9 cellular contexts compared by ENCODE assay signal in the genomic region with DNA sequence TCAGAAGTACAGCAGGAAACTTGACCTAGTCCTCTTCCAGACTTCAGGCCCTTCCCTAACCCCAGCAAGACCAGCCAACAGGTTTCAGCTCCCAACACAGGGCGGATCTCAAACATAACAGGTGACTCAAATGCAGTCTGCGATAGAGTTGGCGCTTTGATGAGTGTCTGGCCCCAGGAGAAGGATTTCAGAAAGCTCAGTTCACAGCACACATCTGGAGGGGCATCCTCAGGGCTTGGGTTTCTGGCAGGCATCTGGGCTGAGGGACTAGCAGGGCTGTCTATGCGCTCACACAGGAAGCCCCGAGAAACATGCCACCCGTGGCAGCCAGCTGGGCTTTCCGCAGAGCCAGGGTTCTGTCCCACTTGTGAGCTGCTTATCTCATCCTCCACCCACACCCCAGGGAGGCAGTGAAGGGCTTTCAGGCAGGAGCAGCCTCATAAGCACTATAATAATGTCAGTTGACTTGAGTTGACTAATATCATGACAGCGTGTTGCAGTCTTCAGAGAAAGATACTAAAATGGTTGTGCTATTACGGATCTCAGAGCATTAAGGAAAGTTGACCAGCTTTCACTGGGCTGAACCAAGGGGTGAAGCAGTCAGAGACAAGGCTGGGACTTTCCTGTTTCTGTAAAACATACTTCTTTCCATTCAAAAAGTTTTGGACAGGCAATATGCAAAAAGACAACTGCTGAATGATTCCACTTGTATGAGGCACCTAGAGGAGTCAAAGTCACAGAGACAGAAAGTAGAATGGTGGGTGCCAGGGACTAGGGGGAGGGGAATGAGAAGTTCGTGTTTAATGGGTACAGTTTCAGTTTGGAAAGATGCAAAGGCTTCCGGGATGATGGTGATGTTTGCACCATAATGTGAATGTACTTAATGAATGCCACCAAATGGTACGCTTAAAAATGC.
DNase-seq lines count a peak whose midpoint lies in the region; ATAC-seq and TF ChIP-seq lines count a peak whose summit lies in the region.
"Had no signal": no experiment of that assay in that cellular context is flagged by ENCODE, and none has a peak within 500 bp of the region (broad histone marks: within the 10 kb centered on the region; RNA-seq: fewer than 3 reads in every experiment).

No MANE protein-coding gene starts in this region.

- H3K4me1 ChIP-seq in heart left ventricle = peaks cover 0 to 78% (median 27%) of the 10 kb centered on the region in 12 donors

- no peaks in the 10 kb centered on the region for H3K9me3 Mint-ChIP-seq in activated CD4-positive, alpha-beta memory T cell treated with anti-CD3 and anti-CD28 coated beads, Interleukin-2, amount 10 ng/mL, durations not matched to agents 7 days and 5 days
- peaks cover 10% of the 10 kb centered on the region for H3K9me3 Mint-ChIP-seq in osteocyte (ENCODE audit: unreplicated experiment)

- no peak for TF ChIP-seq POLR2A in heart left ventricle (IDR thresholded peaks at IDR 0.05)

- peaks cover 79% of the 10 kb centered on the region for H3K4me1 Mint-ChIP-seq in activated CD4-positive, alpha-beta memory T cell treated with anti-CD3 and anti-CD28 coated beads, Interleukin-2, amount 10 ng/mL, durations not matched to agents 7 days and 5 days
- H3K4me1 Mint-ChIP-seq in osteocyte (ENCODE audit: unreplicated experiment) = peaks cover 49% of the 10 kb centered on the region

- DNase-seq in NCI-H510A treated with DMSO at 0.1 percent for 48 hours (lab: John Stamatoyannopoulos, UW) (peak; percentile 26), NCI-H510A (lab: John Stamatoyannopoulos, UW) (no peak), heart left ventricle (peak in 2 of 5 donors; percentile 68 to 86), osteocyte (ENCODE audit: extremely low spot score, unreplicated experiment) (no peak), NCI-H1105 treated with DMSO at 0.1 percent for 48 hours (lab: John Stamatoyannopoulos, UW) (no peak)
- DNase-seq in activated CD4-positive, alpha-beta memory T cell treated with anti-CD3 and anti-CD28 coated beads, Interleukin-2, amount 10 ng/mL, durations not matched to agents 7 days and 5 days = peak; percentile 73
- DNase-seq in stimulated activated CD8-positive, alpha-beta memory T cell treated with anti-CD3 and anti-CD28 coated beads, Interleukin-7, amount 100 ng/mL, for 24 hours (ENCODE audit: low read depth) = peak; percentile 44

- CTCF ChIA-PET in activated CD4-positive, alpha-beta memory T cell treated with anti-CD3 and anti-CD28 coated beads, Interleukin-2, amount 10 ng/mL, durations not matched to agents 7 days and 5 days (lab: Charles Lee) = interaction anchor here (0.6 to 1.3 kb wide), 6 partner anchors 169 to 250 kb away, joined by 3 to 4 read pairs (median 3); no protein-coding TSS in a partner anchor

- intact Hi-C loops in heart left ventricle (cut with DNase I) = no loop called here

- no peaks in the 10 kb centered on the region for H3K9me3 ChIP-seq in heart left ventricle

- peak overlapping the region in 8 of 12 donors; percentile 2 to 85 (median 46) for H3K27ac ChIP-seq in heart left ventricle

- peak overlapping the region; percentile 61 for H3K4me3 Mint-ChIP-seq in activated CD4-positive, alpha-beta memory T cell treated with anti-CD3 and anti-CD28 coated beads, Interleukin-2, amount 10 ng/mL, durations not matched to agents 7 days and 5 days
- H3K4me3 Mint-ChIP-seq in osteocyte (ENCODE audit: unreplicated experiment) = no peak overlapping the region
- H3K4me3 Mint-ChIP-seq: brain had no signal

- no peaks in the 10 kb centered on the region for H3K36me3 Mint-ChIP-seq in activated CD4-positive, alpha-beta memory T cell treated with anti-CD3 and anti-CD28 coated beads, Interleukin-2, amount 10 ng/mL, durations not matched to agents 7 days and 5 days (ENCODE audit: low read depth)
- H3K36me3 Mint-ChIP-seq in osteocyte (ENCODE audit: unreplicated experiment) = peaks cover 3% of the 10 kb centered on the region
- H3K36me3 Mint-ChIP-seq: brain had no signal

- ATAC-seq in HG03175 (IDR thresholded peaks at IDR 0.05; ENCODE audit: unreplicated experiment) (peak; percentile 69), heart left ventricle (peak; percentile 36 to 81 (median 66))

- H3K27ac Mint-ChIP-seq in activated CD4-positive, alpha-beta memory T cell treated with anti-CD3 and anti-CD28 coated beads, Interleukin-2, amount 10 ng/mL, durations not matched to agents 7 days and 5 days = peak overlapping the region; percentile 90
- H3K27ac Mint-ChIP-seq in osteocyte (ENCODE audit: unreplicated experiment) = no peak overlapping the region

- POLR2A ChIA-PET in activated CD4-positive, alpha-beta memory T cell treated with anti-CD3 and anti-CD28 coated beads, Interleukin-2, amount 10 ng/mL, durations not matched to agents 7 days and 5 days (lab: Charles Lee) = interaction anchor here (0.6 to 5.9 kb wide), 21 partner anchors 9 to 355 kb away, joined by 3 to 67 read pairs (median 4); a partner anchor contains a TSS

- TF ChIP-seq CTCF in heart left ventricle (IDR thresholded peaks at IDR 0.05) (no peak), osteocyte (IDR thresholded peaks at IDR 0.05) (no peak)

- no peak overlapping the region for H3K4me3 ChIP-seq in heart left ventricle

- H3K27me3 ChIP-seq in heart left ventricle = no peaks in the 10 kb centered on the region

- 65 to 70% (median 68%) methylated on average over 10 to 12 of the region's 12 CpGs for WGBS in heart left ventricle, 4 donors

- H3K27me3 Mint-ChIP-seq in activated CD4-positive, alpha-beta memory T cell treated with anti-CD3 and anti-CD28 coated beads, Interleukin-2, amount 10 ng/mL, durations not matched to agents 7 days and 5 days = peaks cover 2% of the 10 kb centered on the region
- H3K27me3 Mint-ChIP-seq in osteocyte (ENCODE audit: unreplicated experiment) = no peaks in the 10 kb centered on the region

- no peaks in the 10 kb centered on the region for H3K36me3 ChIP-seq in heart left ventricle

Comparison
In these comparisons a context has a peak if more than half of its experiments do, and no peak if none do; other contexts are left out.
1. DNase-seq: peak in NCI-H510A treated with DMSO at 0.1 percent for 48 hours (single experiment), activated CD4-positive, alpha-beta memory T cell treated with anti-CD3 and anti-CD28 coated beads, Interleukin-2, amount 10 ng/mL, durations not matched to agents 7 days and 5 days (single experiment) and stimulated activated CD8-positive, alpha-beta memory T cell treated with anti-CD3 and anti-CD28 coated beads, Interleukin-7, amount 100 ng/mL, for 24 hours (single experiment); none in NCI-H510A (single experiment), osteocyte (single experiment) and NCI-H1105 treated with DMSO at 0.1 percent for 48 hours (single experiment).